Comparison of ENCODE assay signal across 2 cellular contexts in genomic region chr17:27501341-27501740, GRCh38.
A peak's percentile ranks its signal among the peaks of the same experiment; 100 is the strongest.
TF ChIP-seq lines count a peak whose summit lies in the region.

No MANE protein-coding gene starts in this region.

TF ChIP-seq in A549, 52 proteins besides CTCF, POLR2A, EP300 and RAD21:
- peak; percentile 97 for TF ChIP-seq ZFP36 (IDR thresholded peaks at IDR 0.05; ENCODE audit: borderline replicate concordance, partially characterized antibody)

TF ChIP-seq in K562, 482 proteins besides CTCF, POLR2A, EP300 and RAD21:
- TF ChIP-seq ZNF384 (IDR thresholded peaks at IDR 0.05; ENCODE audit: low read depth, low read length), result 0 out of 2 replicates have a peak, but pooled peaks have one; percentile 8
- TF ChIP-seq TRIM28 (IDR thresholded peaks at IDR 0.05), result peak; percentile 66; the same call in 1 of the 2 replicates
- TF ChIP-seq CBX3 (IDR thresholded peaks at IDR 0.05; ENCODE audit: borderline replicate concordance in 1 of 2, low read length in 2 of 2), result 0 out of 3 replicates have a peak, but pooled peaks of 1 of the 2 experiments have one; percentile 17
- peak; percentile 62; the same call in 1 of the 2 replicates for TF ChIP-seq CEBPZ (IDR thresholded peaks at IDR 0.05; ENCODE audit: borderline replicate concordance, low read depth, low read length)
- peak; percentile 73 for TF ChIP-seq ZFP36 (IDR thresholded peaks at IDR 0.05; ENCODE audit: low read depth, low read length, partially characterized antibody)
